24 cellular contexts compared by ENCODE assay signal in genomic region chr16:79310734-79311133, GRCh38.
"Had no signal": no experiment of that assay in that cellular context is flagged by ENCODE, and none has a peak within 500 bp of the region (broad histone marks: within the 10 kb centered on the region; RNA-seq: fewer than 3 reads in every experiment).

No MANE protein-coding gene starts in this region.

- H3K9ac ChIP-seq: KMS-11 had no signal

- H3K27me3 ChIP-seq: ascending aorta, body of pancreas, MG63 had no signal

- H3K4me2 ChIP-seq: KMS-11 had no signal

- H3K36me3 Mint-ChIP-seq: activated naive CD4-positive, alpha-beta T cell treated with anti-CD3 and anti-CD28 coated beads, Interleukin-2, amount 10 ng/mL, durations not matched to agents 7 days and 5 days; activated naive CD8-positive, alpha-beta T cell treated with anti-CD3 and anti-CD28 coated beads, Interleukin-2, amount 10 ng/mL, durations not matched to agents 7 days and 5 days; T-cell had no signal

- ATAC-seq: activated CD4-positive, alpha-beta T cell treated with anti-CD3 and anti-CD28 coated beads for 36 hours; activated T-cell treated with anti-CD3 and anti-CD28 coated beads, Interleukin-2, amount 50 U/mL, for 72 hours; body of pancreas; T-cell had no signal

- H3K27me3 Mint-ChIP-seq: activated CD4-positive, alpha-beta memory T cell treated with anti-CD3 and anti-CD28 coated beads, Interleukin-2, amount 10 ng/mL, durations not matched to agents 7 days and 5 days had no signal

- DNase-seq: activated CD4-positive, alpha-beta memory T cell treated with anti-CD3 and anti-CD28 coated beads, Interleukin-2, amount 10 ng/mL, durations not matched to agents 7 days and 5 days; activated CD4-positive, alpha-beta T cell treated with anti-CD3 and anti-CD28 coated beads for 36 hours; activated CD4-positive, alpha-beta T cell treated with anti-CD3 and anti-CD28 coated beads, Interleukin-2, amount 50 U/mL, for 1 hour; activated gamma-delta T cell treated with Interleukin-2 at 50 U/mL for 16 hours; activated naive CD4-positive, alpha-beta T cell treated with anti-CD3 and anti-CD28 coated beads, Interleukin-2, amount 10 ng/mL, durations not matched to agents 7 days and 5 days; activated naive CD8-positive, alpha-beta T cell treated with anti-CD3 and anti-CD28 coated beads, Interleukin-2, amount 10 ng/mL, durations not matched to agents 7 days and 5 days; activated T-cell treated with anti-CD3 and anti-CD28 coated beads for 4 hours; activated T-cell treated with anti-CD3 and anti-CD28 coated beads, Interleukin-2, amount 50 U/mL, for 72 hours; body of pancreas; central memory CD4-positive, alpha-beta T cell; MG63; MV-4-11; NCI-H1417; NCI-H2081; NCI-H446 treated with DMSO at 0.1 percent for 48 hours; NCI-H524 treated with DMSO at 0.1 percent for 48 hours; NCI-H748 treated with DMSO at 0.1 percent for 48 hours; T-cell; T-helper 2 cell had no signal

- H3K4me1 Mint-ChIP-seq: activated naive CD8-positive, alpha-beta T cell treated with anti-CD3 and anti-CD28 coated beads, Interleukin-2, amount 10 ng/mL, durations not matched to agents 7 days and 5 days had no signal

- H3K27ac Mint-ChIP-seq: activated CD4-positive, alpha-beta memory T cell treated with anti-CD3 and anti-CD28 coated beads, Interleukin-2, amount 10 ng/mL, durations not matched to agents 7 days and 5 days; activated CD4-positive, alpha-beta T cell treated with anti-CD3 and anti-CD28 coated beads for 36 hours; activated naive CD4-positive, alpha-beta T cell treated with anti-CD3 and anti-CD28 coated beads, Interleukin-2, amount 10 ng/mL, durations not matched to agents 7 days and 5 days; activated naive CD8-positive, alpha-beta T cell treated with anti-CD3 and anti-CD28 coated beads, Interleukin-2, amount 10 ng/mL, durations not matched to agents 7 days and 5 days; activated T-cell treated with anti-CD3 and anti-CD28 coated beads, Interleukin-2, amount 50 U/mL, for 72 hours; activated T-helper 2 cell treated with anti-CD3 and anti-CD28 coated beads, Interferon-gamma antibody, Interleukin-2, Interleukin-4, amounts not matched to agents 10 μg/mL and 5 μg/mL and 100 μg/mL, durations not matched to agents 14 hours and 24 hours and 36 hours; T-cell had no signal

- H3K36me3 ChIP-seq: ascending aorta, MG63 had no signal

- H3K27ac ChIP-seq: ascending aorta, body of pancreas, KMS-11, SK-N-MC, VCaP had no signal

- H3K4me1 ChIP-seq: ascending aorta, body of pancreas had no signal

- H3K4me3 ChIP-seq: ascending aorta, body of pancreas, MG63, SK-N-MC had no signal

- H3K9me3 Mint-ChIP-seq: activated CD4-positive, alpha-beta memory T cell treated with anti-CD3 and anti-CD28 coated beads, Interleukin-2, amount 10 ng/mL, durations not matched to agents 7 days and 5 days; activated naive CD4-positive, alpha-beta T cell treated with anti-CD3 and anti-CD28 coated beads, Interleukin-2, amount 10 ng/mL, durations not matched to agents 7 days and 5 days; activated naive CD8-positive, alpha-beta T cell treated with anti-CD3 and anti-CD28 coated beads, Interleukin-2, amount 10 ng/mL, durations not matched to agents 7 days and 5 days; activated T-helper 2 cell treated with anti-CD3 and anti-CD28 coated beads, Interferon-gamma antibody, Interleukin-2, Interleukin-4, amounts not matched to agents 10 μg/mL and 5 μg/mL and 100 μg/mL, durations not matched to agents 14 hours and 24 hours and 36 hours; T-cell had no signal

- H3K4me3 Mint-ChIP-seq: activated CD4-positive, alpha-beta memory T cell treated with anti-CD3 and anti-CD28 coated beads, Interleukin-2, amount 10 ng/mL, durations not matched to agents 7 days and 5 days; activated CD4-positive, alpha-beta T cell treated with anti-CD3 and anti-CD28 coated beads for 36 hours; activated naive CD4-positive, alpha-beta T cell treated with anti-CD3 and anti-CD28 coated beads, Interleukin-2, amount 10 ng/mL, durations not matched to agents 7 days and 5 days; activated naive CD8-positive, alpha-beta T cell treated with anti-CD3 and anti-CD28 coated beads, Interleukin-2, amount 10 ng/mL, durations not matched to agents 7 days and 5 days; activated T-cell treated with anti-CD3 and anti-CD28 coated beads, Interleukin-2, amount 50 U/mL, for 72 hours; T-cell had no signal

- H3K9me3 ChIP-seq: ascending aorta, body of pancreas, MG63 had no signal
